16 cellular contexts compared by ENCODE assay signal in the genomic region with DNA sequence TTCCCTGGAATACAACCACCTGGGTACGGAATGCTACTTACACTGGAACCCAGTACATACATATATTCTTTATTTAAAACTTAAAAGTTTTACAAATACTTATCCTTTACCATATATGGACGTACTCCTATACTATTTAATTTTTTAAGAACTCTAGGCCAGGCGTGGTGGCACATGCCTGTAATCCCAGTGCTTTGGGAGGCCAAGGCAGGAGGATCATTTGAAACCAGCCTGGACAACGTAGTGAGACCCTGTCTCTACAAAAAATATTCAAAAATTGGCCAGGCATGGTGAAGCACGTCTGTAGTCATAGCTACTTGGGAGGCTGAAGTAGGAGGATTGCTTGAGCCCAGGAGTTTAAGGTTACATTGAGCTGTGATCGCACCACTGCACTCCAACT. TPM values are rescaled to one million over a fixed set of nuclear protein-coding genes. Genes with fewer than 3 reads are reported as not detected.
DNase-seq lines count a peak whose midpoint lies in the region; ATAC-seq, FAIRE-seq and TF ChIP-seq lines count a peak whose summit lies in the region.
"Had no signal": no experiment of that assay in that cellular context is flagged by ENCODE, and none has a peak within 500 bp of the region (broad histone marks: within the 10 kb centered on the region; RNA-seq: fewer than 3 reads in every experiment).

No MANE protein-coding gene starts in this region.

- 74% methylated on average over 6 of the region's 6 CpGs for WGBS in K562 (ENCODE audit: insufficient coverage, low coverage, missing lambda C conversion rate)

- peak overlapping the region; percentile 84 for H3K4me3 Mint-ChIP-seq in activated CD4-positive, alpha-beta T cell treated with anti-CD3 and anti-CD28 coated beads for 36 hours

- no peaks in the 10 kb centered on the region for H3K9me3 Mint-ChIP-seq in activated CD4-positive, alpha-beta T cell treated with anti-CD3 and anti-CD28 coated beads for 36 hours (ENCODE audit: low read depth)

- no peak overlapping the region for H3K27ac Mint-ChIP-seq in activated CD4-positive, alpha-beta T cell treated with anti-CD3 and anti-CD28 coated beads for 36 hours

- no peak for FAIRE-seq in K562 (lab: Jason Lieb, UNC)
- FAIRE-seq: A204.1, GM12892 had no signal

- H4K20me1 ChIP-seq in K562 (replicated peaks; ENCODE audit: control insufficient read depth, insufficient read depth, low read length) (no peaks in the 10 kb centered on the region), osteoblast (ENCODE audit: insufficient read depth, low read length) (no peaks in the 10 kb centered on the region)

- no peak for TF ChIP-seq EP300 in K562 (IDR thresholded peaks at IDR 0.05; ENCODE audit: low read length)

- BruUV-seq in K562 (replicated peaks; lab: Mats Ljungman, UMichigan) = no TSS peak

- ATAC-seq in activated CD4-positive, alpha-beta T cell treated with anti-CD3 and anti-CD28 coated beads for 36 hours = no peak
- ATAC-seq in K562 (no peak), GM19397 (IDR thresholded peaks at IDR 0.05; ENCODE audit: unreplicated experiment) (no peak)

- H3K79me2 ChIP-seq in K562 (ENCODE audit: control insufficient read depth, insufficient read depth, low read length) (peaks cover 43% of the 10 kb centered on the region), osteoblast (ENCODE audit: insufficient read depth, low read length) (peaks cover 44% of the 10 kb centered on the region)

- in situ Hi-C loops in K562 (cut with MboI) = no loop called here

- peaks cover 3 to 13% of the 10 kb centered on the region in 2 experiments; a peak in 4 of 5 replicates for H3K4me1 ChIP-seq in K562 (replicated peaks in 1 of 2; ENCODE audit: control insufficient read depth in 2 of 2, insufficient read depth in 2 of 2, low read length in 2 of 2)
- H3K4me1 ChIP-seq in osteoblast (ENCODE audit: insufficient read depth, low read length) = peaks cover 13% of the 10 kb centered on the region

- H3K9me1 ChIP-seq in K562 (ENCODE audit: control insufficient read depth, insufficient read depth, low read length) = peaks cover 5% of the 10 kb centered on the region

- no peaks in the 10 kb centered on the region for H3K27me3 ChIP-seq in K562 (ENCODE audit: control insufficient read depth in 2 of 2, insufficient read depth in 2 of 2, low read length in 2 of 2)
- no peaks in the 10 kb centered on the region for H3K27me3 ChIP-seq in osteoblast (ENCODE audit: insufficient read depth, low read length)
- H3K27me3 ChIP-seq: cardiac muscle cell, tibial artery had no signal

- no peak for TF ChIP-seq CTCF in LNCaP clone FGC (IDR thresholded peaks at IDR 0.05; ENCODE audit: control insufficient read depth, extremely low read depth, insufficient read depth)
- TF ChIP-seq CTCF in K562 (IDR thresholded peaks at IDR 0.05 in 2 of 3, conservative IDR thresholded peaks at IDR 0.05 in 1 of 3; ENCODE audit: insufficient read depth in 2 of 3, low read depth in 1 of 3, low read length in 3 of 3) = no peak
- no peak for TF ChIP-seq CTCF in osteoblast (IDR thresholded peaks at IDR 0.05; ENCODE audit: extremely low read depth, low read depth, low read length)
- no peak for TF ChIP-seq CTCF in foreskin fibroblast (IDR thresholded peaks at IDR 0.05; ENCODE audit: low read depth, low read length)

- intact Hi-C loops in activated CD4-positive, alpha-beta T cell treated with anti-CD3 and anti-CD28 coated beads for 36 hours (cut with DNase I, micrococcal nuclease) = loop anchor here (5.0 to 10.0 kb wide), 4 partner anchors 113 to 949 kb away; a partner anchor contains a TSS
- intact Hi-C loops in K562 (cut with micrococcal nuclease) = no loop called here

- TF ChIP-seq POLR2A in K562 (conservative IDR thresholded peaks at IDR 0.05) = no peak

- CTCF ChIA-PET in activated CD4-positive, alpha-beta T cell treated with anti-CD3 and anti-CD28 coated beads for 36 hours (lab: Charles Lee) = interaction anchor here (0.8 to 1.0 kb wide), 3 partner anchors 7 to 58 kb away, joined by 3 to 4 read pairs (median 4); no protein-coding TSS in a partner anchor
- CTCF ChIA-PET in K562 (lab: Yijun Ruan, JAX; ENCODE audit: low intra/inter-chr PET ratio) = no interaction called here

- no peak for TF ChIP-seq RAD21 in K562 (CRISPR knock-in tag; conservative IDR thresholded peaks at IDR 0.05 in 1 of 2, IDR thresholded peaks at IDR 0.05 in 1 of 2)

- H3K36me3 Mint-ChIP-seq in activated CD4-positive, alpha-beta T cell treated with anti-CD3 and anti-CD28 coated beads for 36 hours (ENCODE audit: low read depth) = peaks cover 22% of the 10 kb centered on the region

- H3K9me3 ChIP-seq in K562 (replicated peaks; ENCODE audit: control insufficient read depth, insufficient read depth, low read depth, low read length) (no peaks in the 10 kb centered on the region; the same call in 1 of the 2 replicates), osteoblast (ENCODE audit: low read depth, low read length) (no peaks in the 10 kb centered on the region)
- H3K9me3 ChIP-seq: tibial artery had no signal

- H3K4me1 Mint-ChIP-seq in activated CD4-positive, alpha-beta T cell treated with anti-CD3 and anti-CD28 coated beads for 36 hours = peaks cover 25% of the 10 kb centered on the region

- H3K36me3 ChIP-seq in K562 (ENCODE audit: control insufficient read depth, insufficient read depth, low read length) (peaks cover 52% of the 10 kb centered on the region), osteoblast (ENCODE audit: insufficient read depth, low read length) (peaks cover 25% of the 10 kb centered on the region)

- DNase-seq in activated CD4-positive, alpha-beta T cell treated with anti-CD3 and anti-CD28 coated beads for 36 hours = no peak
- no peak for DNase-seq in activated CD4-positive, alpha-beta T cell treated with anti-CD3 and anti-CD28 coated beads, Interleukin-2, amount 50 U/mL, for 1 hour
- DNase-seq in LNCaP clone FGC (ENCODE audit: low read depth) (no peak), K562 (ENCODE audit: extremely low read depth in 1 of 4, low spot score in 3 of 4) (no peak), osteoblast (ENCODE audit: insufficient read length, low spot score, missing footprints) (no peak), germinal center (ENCODE audit: low spot score) (no peak), foreskin fibroblast (no peak)
- DNase-seq: hypothalamus, NCI-H2081 treated with DMSO at 0.1 percent for 48 hours, tibial artery had no signal

- H3K27me3 Mint-ChIP-seq in activated CD4-positive, alpha-beta T cell treated with anti-CD3 and anti-CD28 coated beads for 36 hours = no peaks in the 10 kb centered on the region

- POLR2A ChIA-PET in activated CD4-positive, alpha-beta T cell treated with anti-CD3 and anti-CD28 coated beads for 36 hours (lab: Charles Lee) = no interaction called here
- POLR2A ChIA-PET in K562 (lab: Yijun Ruan, JAX) = interaction anchor here (0.8 to 3.0 kb wide), 2 partner anchors 12 to 21 kb away, joined by 3 to 19 read pairs; no protein-coding TSS in a partner anchor

- no peak overlapping the region for H2AFZ ChIP-seq in K562 (ENCODE audit: low read depth, low read length)
- H2AFZ ChIP-seq in osteoblast (ENCODE audit: low read length) = no peak overlapping the region

- H3K4me3 ChIP-seq in LNCaP clone FGC (ENCODE audit: low read depth, low read length) (peak overlapping the region; percentile 92; the same call in 1 of the 2 replicates), K562 (peak overlapping the region; percentile 82; the same call in 1 of the 2 replicates), osteoblast (ENCODE audit: insufficient read depth, low read length) (no peak overlapping the region), foreskin fibroblast (ENCODE audit: low read depth in 1 of 2, low read length in 2 of 2) (no peak overlapping the region)
- H3K4me3 ChIP-seq: cardiac muscle cell had no signal

- H3K27ac ChIP-seq in K562 (ENCODE audit: extremely low read depth, low read depth, low read length) (no peak overlapping the region), osteoblast (ENCODE audit: low read depth, low read length) (no peak overlapping the region)
- H3K27ac ChIP-seq: cardiac muscle cell, epithelial cell of prostate, tibial artery had no signal

- H3K9ac ChIP-seq in K562 (ENCODE audit: insufficient read depth in 1 of 2, low read depth in 2 of 2, low read length in 2 of 2) = peak overlapping the region; percentile 18 to 88; a peak in 2 of 4 replicates

- H3K4me2 ChIP-seq in K562 (ENCODE audit: insufficient read depth, low read length) = peak overlapping the region; percentile 96
- peak overlapping the region; percentile 97 for H3K4me2 ChIP-seq in osteoblast (ENCODE audit: insufficient read depth, low read length)

RNA-seq across cellular contexts. Expression of a gene that starts 2.0 kb away (rescaled TPM):
- 10 to 100 TPM; 55.0 to 55.2 TPM for total RNA-seq in activated CD4-positive, alpha-beta T cell treated with anti-CD3 and anti-CD28 coated beads for 36 hours
- 118 and 308 TPM in 2 replicates for total RNA-seq in K562 (2011; cell fraction: chromatin; rRNA removed; ENCODE audit: low replicate concordance)
- total RNA-seq in K562 (2011; cell fraction: nucleolus; rRNA removed) = 64.4 and 65.7 TPM in 2 replicates
- total RNA-seq in K562 (2011; cell fraction: nucleoplasm; rRNA removed) = 89.0 and 98.2 TPM in 2 replicates
- total RNA-seq in K562 (2014; rRNA removed) (123 and 127 TPM in 2 replicates), K562 (2014; rRNA removed; fragmentation: Illumina TruSeq; extraction: Trizol) (138 and 165 TPM in 2 replicates), K562 (2015; rRNA removed; fragmentation: Illumina TruSeq; extraction: Trizol) (128 and 141 TPM in 2 replicates), K562 (2021) (146 and 157 TPM in 2 replicates), osteoblast (12.1 and 16.6 TPM in 2 replicates)
- polyA plus RNA-seq in K562 (2011; rRNA removed) (74.9 and 112 TPM in 2 replicates), K562 (2014; fragmentation: Illumina TruSeq; extraction: Trizol) (133 and 148 TPM in 2 replicates), K562 (2014; fragmentation: Nextera tagmentation; extraction: Ambion mirVana) (100 to 1,000 TPM in 1 of 2 experiments, 10 to 100 TPM in 1; 65.8 to 122 TPM), K562 (2014; rRNA removed) (139 and 213 TPM in 2 replicates)
- polyA plus RNA-seq in K562 (2011; cell fraction: cytosol; rRNA removed) = 24.3 and 28.4 TPM in 2 replicates
- 226 and 227 TPM in 2 replicates for polyA plus RNA-seq in K562 (2011; cell fraction: nucleus; rRNA removed)
- polyA plus RNA-seq in K562 (2012) = 70.1 and 117 TPM in 2 replicates
- polyA minus RNA-seq in K562 (2011; rRNA and poly(A)+ RNA removed) = 67.2 and 67.5 TPM in 2 replicates
- polyA minus RNA-seq in K562 (2011; cell fraction: cytosol; rRNA and poly(A)+ RNA removed) = 37.2 and 38.0 TPM in 2 replicates
- polyA minus RNA-seq in K562 (2011; cell fraction: nucleus; rRNA and poly(A)+ RNA removed) = 31.8 and 54.4 TPM in 2 replicates

RNA-seq across cellular contexts. Expression of a gene that starts 19.8 kb away (rescaled TPM):
- total RNA-seq in activated CD4-positive, alpha-beta T cell treated with anti-CD3 and anti-CD28 coated beads for 36 hours = under 1 TPM; 0.23 to 0.39 TPM
- 0.16 TPM in 1 of 2 replicates, not detected in the other for total RNA-seq in K562 (2011; cell fraction: chromatin; rRNA removed; ENCODE audit: low replicate concordance)
- not detected in 2 replicates for total RNA-seq in K562 (2011; cell fraction: nucleolus; rRNA removed)
- total RNA-seq in K562 (2011; cell fraction: nucleoplasm; rRNA removed) = not detected in 2 replicates
- total RNA-seq in K562 (2014; rRNA removed) = 0.04 TPM in 1 of 2 replicates, not detected in the other
- not detected in 2 replicates for total RNA-seq in K562 (2014; rRNA removed; fragmentation: Illumina TruSeq; extraction: Trizol)
- not detected in 2 replicates for total RNA-seq in K562 (2015; rRNA removed; fragmentation: Illumina TruSeq; extraction: Trizol)
- not detected in 2 replicates for total RNA-seq in K562 (2021)
- polyA plus RNA-seq in K562 (2011; rRNA removed) = 0.09 TPM in 1 of 2 replicates, not detected in the other
- 0.09 and 0.19 TPM in 2 replicates for polyA plus RNA-seq in K562 (2011; cell fraction: cytosol; rRNA removed)
- polyA plus RNA-seq in K562 (2011; cell fraction: nucleus; rRNA removed) = 0.24 and 0.48 TPM in 2 replicates
- polyA plus RNA-seq in K562 (2012) = not detected in 2 replicates
- not detected in 2 replicates for polyA plus RNA-seq in K562 (2014; fragmentation: Illumina TruSeq; extraction: Trizol)
- polyA plus RNA-seq in K562 (2014; fragmentation: Nextera tagmentation; extraction: Ambion mirVana) = not detected
- not detected in 2 replicates for polyA plus RNA-seq in K562 (2014; rRNA removed)
- polyA minus RNA-seq in K562 (2011; rRNA and poly(A)+ RNA removed) = not detected in 2 replicates
- polyA minus RNA-seq in K562 (2011; cell fraction: cytosol; rRNA and poly(A)+ RNA removed) = not detected in 2 replicates
- not detected in 2 replicates for polyA minus RNA-seq in K562 (2011; cell fraction: nucleus; rRNA and poly(A)+ RNA removed)
- total RNA-seq in osteoblast = not detected in 2 replicates
- total RNA-seq: lung microvascular endothelial cell had no signal

Comparison
In these comparisons a context has a peak if more than half of its experiments do, and no peak if none do; other contexts are left out.
1. H3K4me3 ChIP-seq: peak in LNCaP clone FGC (single experiment) and K562 (single experiment); none in osteoblast (single experiment) and foreskin fibroblast (0 of 2).